In genomic region chr6:129709451-129709908, GRCh38 we compare ENCODE assay signal across 8 cellular contexts. TPM values are rescaled to one million over a fixed set of nuclear protein-coding genes. Genes with fewer than 3 reads are reported as not detected.
A peak's percentile ranks its signal among the peaks of the same experiment; 100 is the strongest.
DNase-seq lines count a peak whose midpoint lies in the region; ATAC-seq, FAIRE-seq and TF ChIP-seq lines count a peak whose summit lies in the region.

No MANE protein-coding gene starts in this region.

- H2BK20ac ChIP-seq in IMR-90 (ENCODE audit: low read depth, low read length) = peak overlapping the region; percentile 40

- peaks cover 6% of the 10 kb centered on the region; the same call in 1 of the 2 replicates for H3K9me1 ChIP-seq in IMR-90 (ENCODE audit: insufficient read depth, low read length)

- H3K36me3 Mint-ChIP-seq in astrocyte (ENCODE audit: low read depth, unreplicated experiment) = peaks cover 4% of the 10 kb centered on the region

- H4K20me1 ChIP-seq in DOHH2 (ENCODE audit: control insufficient read depth, insufficient read depth, low read depth, low read length) = no peaks in the 10 kb centered on the region
- H4K20me1 ChIP-seq in IMR-90 (ENCODE audit: insufficient read depth, low read length) = no peaks in the 10 kb centered on the region
- H4K20me1 ChIP-seq in astrocyte (ENCODE audit: insufficient read depth, low read length) = peaks cover 6% of the 10 kb centered on the region
- no peaks in the 10 kb centered on the region for H4K20me1 ChIP-seq in smooth muscle cell (ENCODE audit: low read depth)

- H4K8ac ChIP-seq in IMR-90 (ENCODE audit: low read depth in 2 of 2, low read length in 2 of 2) = peak overlapping the region; percentile 31 to 72; a peak in 2 of 4 replicates

- peak overlapping the region; percentile 83 for H2AFZ ChIP-seq in IMR-90 (replicated peaks; ENCODE audit: low read length, poor library complexity)
- H2AFZ ChIP-seq in astrocyte (ENCODE audit: low read depth, low read length) = peak overlapping the region; percentile 65
- peak overlapping the region; percentile 95 for H2AFZ ChIP-seq in smooth muscle cell (ENCODE audit: low read depth)

- POLR2A ChIA-PET in IMR-90 (lab: Charles Lee; ENCODE audit: unreplicated experiment) = interaction anchor here (0.7 kb wide), 1 partner anchor 8 kb away, joined by 3 read pairs; no protein-coding TSS in a partner anchor

- in situ Hi-C loops in IMR-90 (cut with MboI; ENCODE audit: low sequenced_read_pairs) = no loop called here

- H3K79me1 ChIP-seq in IMR-90 (ENCODE audit: low read depth in 1 of 2, low read length in 2 of 2) = peaks cover 13 to 38% of the 10 kb centered on the region in 2 experiments

- intact Hi-C loops in IMR-90 (cut with micrococcal nuclease) = no loop called here

- TSS peak; percentile 52 for BruUV-seq in IMR-90 (replicated peaks; lab: Mats Ljungman, UMichigan)

- no peaks in the 10 kb centered on the region for H3K27me3 Mint-ChIP-seq in astrocyte (ENCODE audit: low read depth, unreplicated experiment)

- H3K9me3 Mint-ChIP-seq in astrocyte (ENCODE audit: unreplicated experiment) = no peaks in the 10 kb centered on the region

- no peak for TF ChIP-seq POLR2A in IMR-90 (IDR thresholded peaks at IDR 0.05; ENCODE audit: low read depth, low read length)

- H3K23ac ChIP-seq in IMR-90 (ENCODE audit: low read depth, low read length) = peak overlapping the region; percentile 83

- peak overlapping the region; percentile 81 for H2BK120ac ChIP-seq in IMR-90 (ENCODE audit: low read depth, low read length)

- no peak for TF ChIP-seq RAD21 in IMR-90 (IDR thresholded peaks at IDR 0.05; ENCODE audit: low read length)

- peak overlapping the region; percentile 35 for H2AK5ac ChIP-seq in IMR-90 (ENCODE audit: low read depth, low read length)

- H2BK15ac ChIP-seq in IMR-90 (ENCODE audit: low read depth, low read length) = peak overlapping the region; percentile 69; the same call in 2 of the 3 replicates

- peak overlapping the region; percentile 41; the same call in 1 of the 2 replicates for H3K56ac ChIP-seq in IMR-90 (ENCODE audit: extremely low read depth, insufficient read depth, low read length)

- H3K27ac Mint-ChIP-seq in astrocyte (ENCODE audit: unreplicated experiment) = peak overlapping the region; percentile 72

- ATAC-seq in GM21447 (IDR thresholded peaks at IDR 0.05; ENCODE audit: unreplicated experiment) (peak; percentile 44), IMR-90 (ENCODE audit: low read depth) (peak; percentile 46)

- H3K36me3 ChIP-seq in DOHH2 (ENCODE audit: control insufficient read depth, low read length) (no peaks in the 10 kb centered on the region), IMR-90 (ENCODE audit: control insufficient read depth, insufficient read depth, low read length) (no peaks in the 10 kb centered on the region), astrocyte (ENCODE audit: insufficient read depth, low read length) (no peaks in the 10 kb centered on the region), iPS-20b (ENCODE audit: insufficient read depth, low read depth, low read length) (no peaks in the 10 kb centered on the region), smooth muscle cell (ENCODE audit: low read depth) (no peaks in the 10 kb centered on the region)

- no peak overlapping the region for H3K27ac ChIP-seq in DOHH2 (ENCODE audit: low read depth, low read length)
- H3K27ac ChIP-seq in IMR-90 (ENCODE audit: insufficient read depth, low read length) = peak overlapping the region; percentile 58
- H3K27ac ChIP-seq in astrocyte (ENCODE audit: low read depth, low read length) = peak overlapping the region; percentile 60
- no peak overlapping the region for H3K27ac ChIP-seq in iPS-20b (ENCODE audit: low read length)
- peak overlapping the region; percentile 80 for H3K27ac ChIP-seq in smooth muscle cell (ENCODE audit: low read depth)

- peaks cover 20% of the 10 kb centered on the region for H3K4me1 Mint-ChIP-seq in astrocyte (ENCODE audit: low read depth, unreplicated experiment)

- dilution Hi-C loops in IMR-90 (cut with HindIII; ENCODE audit: low sequenced_read_pairs, unreplicated experiment) = no loop called here

- H3K4me2 ChIP-seq in DOHH2 (ENCODE audit: low read length) = peak overlapping the region; percentile 87
- H3K4me2 ChIP-seq in IMR-90 (ENCODE audit: low read depth, low read length) = peak overlapping the region; percentile 89
- peak overlapping the region; percentile 91 for H3K4me2 ChIP-seq in astrocyte (ENCODE audit: low read length)
- H3K4me2 ChIP-seq in smooth muscle cell = peak overlapping the region; percentile 91

- DNase-seq in IMR-90 (peak; percentile 58), astrocyte (ENCODE audit: low read depth) (peak; percentile 50), smooth muscle cell (lab: John Stamatoyannopoulos, UW; ENCODE audit: unreplicated experiment) (no peak), germinal center (ENCODE audit: low spot score) (no peak), NCI-H1930 (lab: John Stamatoyannopoulos, UW) (no peak)

- peak overlapping the region; percentile 89 for H3K4me3 ChIP-seq in DOHH2 (ENCODE audit: low read length)
- peak overlapping the region; percentile 60 for H3K4me3 ChIP-seq in IMR-90 (ENCODE audit: insufficient read depth, low read depth, low read length)
- H3K4me3 ChIP-seq in astrocyte (ENCODE audit: insufficient read depth, low read depth, low read length) = peak overlapping the region; percentile 77
- H3K4me3 ChIP-seq in iPS-20b (ENCODE audit: low read length) = peak overlapping the region; percentile 76
- peak overlapping the region; percentile 68 for H3K4me3 ChIP-seq in smooth muscle cell

- H3K4me1 ChIP-seq in DOHH2 (ENCODE audit: control insufficient read depth, low read length) = peaks cover 30% of the 10 kb centered on the region
- H3K4me1 ChIP-seq in IMR-90 (ENCODE audit: control insufficient read depth, insufficient read depth, low read length) = peaks cover 8% of the 10 kb centered on the region
- peaks cover 10% of the 10 kb centered on the region for H3K4me1 ChIP-seq in astrocyte (ENCODE audit: insufficient read depth, low read length)
- H3K4me1 ChIP-seq in iPS-20b (ENCODE audit: insufficient read depth, low read length) = peaks cover 17% of the 10 kb centered on the region; the same call in 1 of the 2 replicates
- peaks cover 15% of the 10 kb centered on the region for H3K4me1 ChIP-seq in smooth muscle cell (ENCODE audit: low read depth)

- H3F3A ChIP-seq in DOHH2 (ENCODE audit: control insufficient read depth, insufficient read depth) (no peaks in the 10 kb centered on the region), smooth muscle cell (ENCODE audit: low read depth) (peaks cover 6% of the 10 kb centered on the region)

- peak overlapping the region; percentile 62 for H3K14ac ChIP-seq in IMR-90 (replicated peaks; ENCODE audit: low read depth, low read length)

- no CpG with 5 or more reads among the region's 4 CpGs for WGBS in IMR-90 (ENCODE audit: extremely low coverage in 2 of 2, insufficient read length in 1 of 2), 2 experiments
- 4% methylated on average over 4 of the region's 4 CpGs for WGBS in smooth muscle cell (ENCODE audit: low lambda C conversion rate)

- no peaks in the 10 kb centered on the region for H3K9me2 ChIP-seq in DOHH2 (replicated peaks; ENCODE audit: control insufficient read depth, low read length)

- H3K27me3 ChIP-seq in DOHH2 (ENCODE audit: control insufficient read depth, low read length) = peaks cover 4% of the 10 kb centered on the region; the same call in 1 of the 2 replicates
- no peaks in the 10 kb centered on the region for H3K27me3 ChIP-seq in IMR-90 (ENCODE audit: control insufficient read depth, insufficient read depth, low read length)
- no peaks in the 10 kb centered on the region for H3K27me3 ChIP-seq in astrocyte (ENCODE audit: insufficient read depth, low read length)
- H3K27me3 ChIP-seq in iPS-20b (ENCODE audit: insufficient read depth, low read length) = 0 out of 2 replicates have a peak, but pooled peaks cover 3% of the 10 kb centered on the region
- H3K27me3 ChIP-seq in smooth muscle cell (ENCODE audit: low read depth) = no peaks in the 10 kb centered on the region

- H2BK5ac ChIP-seq in IMR-90 (ENCODE audit: low read depth, low read length, poor library complexity, severe bottlenecking) = peak overlapping the region; percentile 70

- H2AK9ac ChIP-seq in IMR-90 (replicated peaks; ENCODE audit: low read depth, low read length, poor library complexity) = peak overlapping the region; percentile 77

- H4K91ac ChIP-seq in IMR-90 (ENCODE audit: insufficient read depth, low read depth, low read length) = peak overlapping the region; percentile 87

- H3K79me2 ChIP-seq in DOHH2 (ENCODE audit: control insufficient read depth, low read length) (no peaks in the 10 kb centered on the region), astrocyte (ENCODE audit: insufficient read depth, low read length) (peaks cover 53% of the 10 kb centered on the region), smooth muscle cell (ENCODE audit: low read depth) (peaks cover 5% of the 10 kb centered on the region)

- H3K9ac ChIP-seq in IMR-90 (ENCODE audit: low read depth, low read length) (peak overlapping the region; percentile 59), astrocyte (ENCODE audit: low read length) (peak overlapping the region; percentile 84), iPS-20b (ENCODE audit: low read depth, low read length) (peak overlapping the region; percentile 70; the same call in 1 of the 2 replicates), smooth muscle cell (ENCODE audit: low read depth) (peak overlapping the region; percentile 58)

- H3K18ac ChIP-seq in IMR-90 (ENCODE audit: low read depth, low read length) = peak overlapping the region; percentile 18

- CTCF ChIA-PET in IMR-90 (lab: Yijun Ruan, JAX) = interaction anchor here (0.6 to 1.1 kb wide), 3 partner anchors 10 to 66 kb away, joined by 3 read pairs; no protein-coding TSS in a partner anchor

- TF ChIP-seq CTCF in DOHH2 (IDR thresholded peaks at IDR 0.05; ENCODE audit: low read depth, low read length, poor library complexity, severe bottlenecking) = no peak
- no peak for TF ChIP-seq CTCF in IMR-90 (conservative IDR thresholded peaks at IDR 0.05; ENCODE audit: low read depth, low read length)
- TF ChIP-seq CTCF in astrocyte (IDR thresholded peaks at IDR 0.05; ENCODE audit: insufficient read depth, low read depth, low read length) = no peak
- no peak for TF ChIP-seq CTCF in smooth muscle cell (IDR thresholded peaks at IDR 0.05; ENCODE audit: borderline replicate concordance, insufficient read depth, poor library complexity, severe bottlenecking)

- no peak for FAIRE-seq in astrocyte (lab: Jason Lieb, UNC)

- H4K5ac ChIP-seq in IMR-90 (ENCODE audit: low read depth, low read length) = peak overlapping the region; percentile 15; the same call in 1 of the 2 replicates

- peak overlapping the region; percentile 87; the same call in 1 of the 2 replicates for H3K4ac ChIP-seq in IMR-90 (ENCODE audit: low read depth, low read length)

- H3K4me3 Mint-ChIP-seq in astrocyte (ENCODE audit: unreplicated experiment) = peak overlapping the region; percentile 99

- H3K9me3 ChIP-seq in DOHH2 (ENCODE audit: control insufficient read depth, insufficient read depth, low read length) (no peaks in the 10 kb centered on the region), IMR-90 (ENCODE audit: control insufficient read depth, insufficient read depth, low read length) (no peaks in the 10 kb centered on the region), astrocyte (ENCODE audit: insufficient read depth, low read depth, low read length) (no peaks in the 10 kb centered on the region), iPS-20b (ENCODE audit: insufficient read depth, low read depth, low read length) (no peaks in the 10 kb centered on the region), smooth muscle cell (replicated peaks; ENCODE audit: low read depth) (no peaks in the 10 kb centered on the region)

RNA-seq across cellular contexts. Expression of gene ARHGAP18, which starts 0.5 kb away (rescaled TPM):
- total RNA-seq in IMR-90 (2012; rRNA removed) (17.0 and 25.0 TPM in 2 replicates), astrocyte (38.6 and 43.2 TPM in 2 replicates), smooth muscle cell (9.6 and 10.7 TPM in 2 replicates)
- polyA plus RNA-seq in IMR-90 (2012; rRNA removed) (5.0 and 6.2 TPM in 2 replicates), smooth muscle cell (3.2 and 3.5 TPM in 2 replicates)
- polyA plus RNA-seq in IMR-90 (2012; cell fraction: cytosol; rRNA removed) = 1.0 and 1.2 TPM in 2 replicates
- polyA plus RNA-seq in IMR-90 (2012; cell fraction: nucleus; rRNA removed; ENCODE audit: low replicate concordance) = 0.46 and 3.5 TPM in 2 replicates

Comparison
In these comparisons a context has a peak if more than half of its experiments do, and no peak if none do; other contexts are left out.
1. H3K27ac ChIP-seq: peak in IMR-90 (single experiment), astrocyte (single experiment) and smooth muscle cell (single experiment); none in DOHH2 (single experiment) and iPS-20b (single experiment).
2. DNase-seq: peak in IMR-90 (single experiment) and astrocyte (single experiment); none in smooth muscle cell (single experiment), germinal center (single experiment) and NCI-H1930 (0 of 2).
3. Peak in every context shown above with its lines, with median percentiles within 50 percentile points of each other: H3K4me2 ChIP-seq, H3K4me3 ChIP-seq, H2AFZ ChIP-seq and H3K9ac ChIP-seq.